Comparison of ENCODE assay signal across 8 cellular contexts in the genomic region with DNA sequence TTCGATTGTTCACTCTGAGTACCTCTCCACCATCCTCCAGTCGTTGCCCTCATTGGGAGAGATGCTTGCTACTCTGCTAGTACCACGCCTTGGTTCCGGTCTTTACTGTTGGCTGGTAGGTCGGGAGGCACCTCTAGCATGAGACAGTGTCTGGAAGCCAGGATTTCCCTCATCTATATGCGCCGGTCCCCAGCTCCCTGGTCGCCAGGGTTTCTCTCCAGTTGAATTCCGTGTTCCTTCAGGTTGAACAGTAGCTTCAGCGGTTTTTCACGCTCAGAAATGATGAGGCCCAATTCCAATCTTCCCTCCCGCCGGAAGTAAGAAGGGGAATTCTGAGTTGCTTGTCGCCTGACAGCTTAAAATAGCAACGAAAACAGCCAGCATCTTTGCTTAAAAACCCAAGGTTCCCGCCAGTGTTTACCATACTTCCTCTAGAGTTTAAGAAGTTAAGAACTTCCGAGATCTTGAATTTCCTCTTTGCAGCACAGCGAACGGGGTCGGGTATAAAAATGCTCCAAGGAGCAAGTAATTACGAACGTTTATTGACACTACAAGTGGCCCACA. TPM values are rescaled to one million over a fixed set of nuclear protein-coding genes. Genes with fewer than 3 reads are reported as not detected.
DNase-seq lines count a peak whose midpoint lies in the region; ATAC-seq and TF ChIP-seq lines count a peak whose summit lies in the region.

No MANE protein-coding gene starts in this region.

- H3K27ac ChIP-seq in OCI-LY7 (ENCODE audit: low read depth, low read length, poor library complexity, severe bottlenecking), result peak overlapping the region; percentile 55
- H3K27ac ChIP-seq in lower lobe of right lung, result peak overlapping the region; percentile 86
- peak overlapping the region; percentile 12 to 22 for H3K27ac ChIP-seq in thoracic aorta

- peaks cover 21% of the 10 kb centered on the region for H3K4me1 Mint-ChIP-seq in activated naive CD8-positive, alpha-beta T cell treated with anti-CD3 and anti-CD28 coated beads, Interleukin-2, amount 10 ng/mL, durations not matched to agents 7 days and 5 days

- DNase-seq in OCI-LY7 (ENCODE audit: low spot score), result peak; percentile 68
- peak; percentile 57 for DNase-seq in activated naive CD8-positive, alpha-beta T cell treated with anti-CD3 and anti-CD28 coated beads, Interleukin-2, amount 10 ng/mL, durations not matched to agents 7 days and 5 days
- peak; percentile 44 for DNase-seq in lower lobe of right lung
- DNase-seq in thoracic aorta (ENCODE audit: low spot score), result no peak
- DNase-seq in hepatic stellate cell (ENCODE audit: low spot score), result no peak
- DNase-seq in HPDE6-E6E7 (ENCODE audit: extremely low spot score), result no peak

- H3K9me3 Mint-ChIP-seq in activated naive CD8-positive, alpha-beta T cell treated with anti-CD3 and anti-CD28 coated beads, Interleukin-2, amount 10 ng/mL, durations not matched to agents 7 days and 5 days, result no peaks in the 10 kb centered on the region

- CTCF ChIA-PET in OCI-LY7 (lab: Charles Lee; ENCODE audit: unreplicated experiment), result no interaction called here

- H3K4me3 Mint-ChIP-seq in activated naive CD8-positive, alpha-beta T cell treated with anti-CD3 and anti-CD28 coated beads, Interleukin-2, amount 10 ng/mL, durations not matched to agents 7 days and 5 days, result peak overlapping the region; percentile 95

- peaks cover 22% of the 10 kb centered on the region for H3K4me1 ChIP-seq in OCI-LY7 (ENCODE audit: insufficient read depth, low read length, poor library complexity, severe bottlenecking)
- peaks cover 10% of the 10 kb centered on the region for H3K4me1 ChIP-seq in lower lobe of right lung
- peaks cover 0 to 21% of the 10 kb centered on the region in 2 donors for H3K4me1 ChIP-seq in thoracic aorta (ENCODE audit: control insufficient read depth in 1 of 2, low read depth in 2 of 2)

- TSS peak; percentile 20 for BruUV-seq in OCI-LY7 (replicated peaks; lab: Mats Ljungman, UMichigan)

- intact Hi-C loops in OCI-LY7 (cut with micrococcal nuclease; ENCODE audit: unreplicated experiment), result loop anchor here (1.0 to 10.0 kb wide), 3 partner anchors 108 to 1980 kb away; a partner anchor contains a TSS
- intact Hi-C loops in lower lobe of right lung (cut with DNase I), result no loop called here

- H3K36me3 Mint-ChIP-seq in activated naive CD8-positive, alpha-beta T cell treated with anti-CD3 and anti-CD28 coated beads, Interleukin-2, amount 10 ng/mL, durations not matched to agents 7 days and 5 days, result peaks cover 18% of the 10 kb centered on the region

- ATAC-seq in GM18505 (IDR thresholded peaks at IDR 0.05; ENCODE audit: unreplicated experiment) (peak; percentile 21), HG02678 (IDR thresholded peaks at IDR 0.05; ENCODE audit: unreplicated experiment) (peak; percentile 28), lower lobe of right lung (peak; percentile 20 to 28), thoracic aorta (ENCODE audit: insufficient number of reproducible peaks, low FRiP score, low read depth) (no peak)
- ATAC-seq in activated naive CD8-positive, alpha-beta T cell treated with anti-CD3 and anti-CD28 coated beads, Interleukin-2, amount 10 ng/mL, durations not matched to agents 7 days and 5 days (ENCODE audit: low read depth), result peak; percentile 24

- no peaks in the 10 kb centered on the region for H3K9me2 ChIP-seq in OCI-LY7 (ENCODE audit: insufficient read depth, low read length)

- peak overlapping the region; percentile 97 for H3K27ac Mint-ChIP-seq in activated naive CD8-positive, alpha-beta T cell treated with anti-CD3 and anti-CD28 coated beads, Interleukin-2, amount 10 ng/mL, durations not matched to agents 7 days and 5 days

- peak overlapping the region; percentile 96 for H2AFZ ChIP-seq in OCI-LY7 (ENCODE audit: low read length)

- peaks cover 23% of the 10 kb centered on the region; the same call in 1 of the 2 replicates for H3K79me2 ChIP-seq in OCI-LY7 (ENCODE audit: insufficient read depth, low read depth, low read length)

- H3K4me3 ChIP-seq in OCI-LY7 (ENCODE audit: low read depth, low read length, poor library complexity, severe bottlenecking), result peak overlapping the region; percentile 87
- peak overlapping the region; percentile 73 for H3K4me3 ChIP-seq in lower lobe of right lung
- peak overlapping the region; percentile 65 for H3K4me3 ChIP-seq in thoracic aorta

- H3K4me2 ChIP-seq in OCI-LY7 (ENCODE audit: low read length), result peak overlapping the region; percentile 100

- H3K36me3 ChIP-seq in OCI-LY7 (ENCODE audit: insufficient read depth, low read length) (no peaks in the 10 kb centered on the region), lower lobe of right lung (no peaks in the 10 kb centered on the region), thoracic aorta (no peaks in the 10 kb centered on the region)

- TF ChIP-seq POLR2A in GM18505 (IDR thresholded peaks at IDR 0.05; ENCODE audit: borderline replicate concordance, extremely low read depth, insufficient read depth, insufficient read length), result peak; percentile 55

- TF ChIP-seq CTCF in OCI-LY7 (conservative IDR thresholded peaks at IDR 0.05; ENCODE audit: low read length) (no peak), lower lobe of right lung (IDR thresholded peaks at IDR 0.05) (no peak), thoracic aorta (IDR thresholded peaks at IDR 0.05) (no peak)

- POLR2A ChIA-PET in OCI-LY7 (lab: Charles Lee), result interaction anchor here (0.6 to 12.8 kb wide), 11 partner anchors 10 to 128 kb away, joined by 3 to 290 read pairs (median 37); no protein-coding TSS in a partner anchor
- POLR2A ChIA-PET in activated naive CD8-positive, alpha-beta T cell treated with anti-CD3 and anti-CD28 coated beads, Interleukin-2, amount 10 ng/mL, durations not matched to agents 7 days and 5 days (lab: Charles Lee), result interaction anchor here (0.6 to 5.5 kb wide), 7 partner anchors 11 to 170 kb away, joined by 3 to 72 read pairs (median 5); no protein-coding TSS in a partner anchor

- H4K20me1 ChIP-seq in OCI-LY7 (ENCODE audit: insufficient read depth, low read length), result no peaks in the 10 kb centered on the region; the same call in 1 of the 2 replicates

- H3K27me3 ChIP-seq in lower lobe of right lung (ENCODE audit: low read depth) (no peaks in the 10 kb centered on the region), thoracic aorta (replicated peaks; ENCODE audit: insufficient read depth) (no peaks in the 10 kb centered on the region)

- H3K9me3 ChIP-seq in OCI-LY7 (ENCODE audit: low read length) (no peaks in the 10 kb centered on the region), lower lobe of right lung (no peaks in the 10 kb centered on the region), thoracic aorta (no peaks in the 10 kb centered on the region)

- no peaks in the 10 kb centered on the region for H3K27me3 Mint-ChIP-seq in activated naive CD8-positive, alpha-beta T cell treated with anti-CD3 and anti-CD28 coated beads, Interleukin-2, amount 10 ng/mL, durations not matched to agents 7 days and 5 days

RNA-seq across cellular contexts. Expression of a gene that starts 1.3 kb away (rescaled TPM):
- 10.2 and 14.9 TPM in 2 replicates for total RNA-seq in OCI-LY7 (2014; rRNA removed; shearing (Covaris generic))
- 40.3 and 42.9 TPM in 2 replicates for total RNA-seq in OCI-LY7 (2022)
- total RNA-seq in activated naive CD8-positive, alpha-beta T cell treated with anti-CD3 and anti-CD28 coated beads, Interleukin-2, amount 10 ng/mL, durations not matched to agents 7 days and 5 days, result 10 to 100 TPM; 37.0 to 39.2 TPM
- total RNA-seq in lower lobe of right lung, result 20.5 TPM
- total RNA-seq in thoracic aorta, result 1 to 10 TPM; 7.0 to 9.0 TPM

Comparison
In these comparisons a context has a peak if more than half of its experiments do, and no peak if none do; other contexts are left out.
1. DNase-seq: peak in OCI-LY7 (single experiment), activated naive CD8-positive, alpha-beta T cell treated with anti-CD3 and anti-CD28 coated beads, Interleukin-2, amount 10 ng/mL, durations not matched to agents 7 days and 5 days (single experiment) and lower lobe of right lung (single experiment); none in thoracic aorta (single experiment), hepatic stellate cell (single experiment) and HPDE6-E6E7 (single experiment).
2. H3K27ac ChIP-seq: peak in every context shown above with its lines; median percentile 86 in lower lobe of right lung; 55 in OCI-LY7; 17 in thoracic aorta.
3. Peak in every context shown above with its lines, with median percentiles within 50 percentile points of each other: H3K4me3 ChIP-seq.